Comparison of ENCODE assay signal across 1 cellular context in genomic region chr5:15533124-15533893, GRCh38.
TF ChIP-seq lines count a peak whose summit lies in the region.

No MANE protein-coding gene starts in this region.

TF ChIP-seq in SK-N-SH treated with all-trans-retinoic acid at 6 μM for 48 hours, 23 proteins besides CTCF, POLR2A, EP300 and RAD21 (continued from another document):
- TF ChIP-seq SNAI2 (CRISPR knock-in tag; IDR thresholded peaks at IDR 0.05): no peak
- TF ChIP-seq ZFP30 (CRISPR knock-in tag; IDR thresholded peaks at IDR 0.05): no peak
- TF ChIP-seq TOX (CRISPR knock-in tag; IDR thresholded peaks at IDR 0.05; ENCODE audit: borderline replicate concordance): no peak
- no peak for TF ChIP-seq PPARA (CRISPR knock-in tag; IDR thresholded peaks at IDR 0.05; ENCODE audit: borderline replicate concordance)
- TF ChIP-seq, protein P1, sequence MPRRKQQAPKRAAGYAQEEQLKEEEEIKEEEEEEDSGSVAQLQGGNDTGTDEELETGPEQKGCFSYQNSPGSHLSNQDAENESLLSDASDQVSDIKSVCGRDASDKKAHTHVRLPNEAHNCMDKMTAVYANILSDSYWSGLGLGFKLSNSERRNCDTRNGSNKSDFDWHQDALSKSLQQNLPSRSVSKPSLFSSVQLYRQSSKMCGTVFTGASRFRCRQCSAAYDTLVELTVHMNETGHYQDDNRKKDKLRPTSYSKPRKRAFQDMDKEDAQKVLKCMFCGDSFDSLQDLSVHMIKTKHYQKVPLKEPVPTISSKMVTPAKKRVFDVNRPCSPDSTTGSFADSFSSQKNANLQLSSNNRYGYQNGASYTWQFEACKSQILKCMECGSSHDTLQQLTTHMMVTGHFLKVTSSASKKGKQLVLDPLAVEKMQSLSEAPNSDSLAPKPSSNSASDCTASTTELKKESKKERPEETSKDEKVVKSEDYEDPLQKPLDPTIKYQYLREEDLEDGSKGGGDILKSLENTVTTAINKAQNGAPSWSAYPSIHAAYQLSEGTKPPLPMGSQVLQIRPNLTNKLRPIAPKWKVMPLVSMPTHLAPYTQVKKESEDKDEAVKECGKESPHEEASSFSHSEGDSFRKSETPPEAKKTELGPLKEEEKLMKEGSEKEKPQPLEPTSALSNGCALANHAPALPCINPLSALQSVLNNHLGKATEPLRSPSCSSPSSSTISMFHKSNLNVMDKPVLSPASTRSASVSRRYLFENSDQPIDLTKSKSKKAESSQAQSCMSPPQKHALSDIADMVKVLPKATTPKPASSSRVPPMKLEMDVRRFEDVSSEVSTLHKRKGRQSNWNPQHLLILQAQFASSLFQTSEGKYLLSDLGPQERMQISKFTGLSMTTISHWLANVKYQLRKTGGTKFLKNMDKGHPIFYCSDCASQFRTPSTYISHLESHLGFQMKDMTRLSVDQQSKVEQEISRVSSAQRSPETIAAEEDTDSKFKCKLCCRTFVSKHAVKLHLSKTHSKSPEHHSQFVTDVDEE (CRISPR knock-in tag; IDR thresholded peaks at IDR 0.05): no peak
- TF ChIP-seq, protein P2, sequence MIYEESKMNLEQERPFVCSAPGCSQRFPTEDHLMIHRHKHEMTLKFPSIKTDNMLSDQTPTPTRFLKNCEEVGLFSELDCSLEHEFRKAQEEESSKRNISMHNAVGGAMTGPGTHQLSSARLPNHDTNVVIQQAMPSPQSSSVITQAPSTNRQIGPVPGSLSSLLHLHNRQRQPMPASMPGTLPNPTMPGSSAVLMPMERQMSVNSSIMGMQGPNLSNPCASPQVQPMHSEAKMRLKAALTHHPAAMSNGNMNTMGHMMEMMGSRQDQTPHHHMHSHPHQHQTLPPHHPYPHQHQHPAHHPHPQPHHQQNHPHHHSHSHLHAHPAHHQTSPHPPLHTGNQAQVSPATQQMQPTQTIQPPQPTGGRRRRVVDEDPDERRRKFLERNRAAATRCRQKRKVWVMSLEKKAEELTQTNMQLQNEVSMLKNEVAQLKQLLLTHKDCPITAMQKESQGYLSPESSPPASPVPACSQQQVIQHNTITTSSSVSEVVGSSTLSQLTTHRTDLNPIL (CRISPR knock-in tag; IDR thresholded peaks at IDR 0.05; ENCODE audit: low read depth): no peak
- TF ChIP-seq BACH2 (CRISPR knock-in tag; IDR thresholded peaks at IDR 0.05; ENCODE audit: borderline replicate concordance): no peak
- no peak for TF ChIP-seq ZNF70 (CRISPR knock-in tag; IDR thresholded peaks at IDR 0.05)
- no peak for TF ChIP-seq PATZ1 (CRISPR knock-in tag; IDR thresholded peaks at IDR 0.05; ENCODE audit: borderline replicate concordance)
